ENCODE assay signal across 1 cellular context in genomic region chr5:56251918-56252553, GRCh38.
TF ChIP-seq lines count a peak whose summit lies in the region.

No MANE protein-coding gene starts in this region.

TF ChIP-seq in endothelial cell of umbilical vein, 7 proteins besides CTCF, POLR2A, EP300 and RAD21 (continued from another document):
- TF ChIP-seq MYC (IDR thresholded peaks at IDR 0.05; ENCODE audit: low read depth, low read length) = no peak
